ENCODE assay signal across 8 cellular contexts in the genomic region with DNA sequence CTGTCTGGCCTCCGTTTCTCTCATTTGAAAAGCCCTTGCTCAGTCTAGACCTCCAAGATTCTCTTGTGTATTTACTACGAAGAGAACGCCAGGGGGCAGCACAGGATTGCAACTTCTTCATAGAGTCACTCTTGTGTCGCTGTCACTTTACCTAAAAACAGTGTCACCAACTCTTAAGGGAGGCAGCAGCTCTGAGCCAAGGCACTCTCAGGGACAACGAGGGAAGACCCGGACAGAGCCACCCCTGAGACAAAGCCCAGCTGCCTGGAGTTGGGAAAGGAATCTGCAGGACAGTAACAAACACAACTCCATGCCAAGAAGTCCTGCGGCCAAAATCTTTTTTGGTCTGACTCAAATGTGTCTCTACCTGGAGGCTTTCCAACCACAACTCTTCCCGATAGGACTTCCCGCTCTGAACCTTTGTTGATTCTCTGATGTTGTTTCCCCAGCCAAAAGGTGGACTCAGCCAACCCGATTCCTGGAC. TPM values are rescaled to one million over a fixed set of nuclear protein-coding genes. Genes with fewer than 3 reads are reported as not detected.
DNase-seq lines count a peak whose midpoint lies in the region; ATAC-seq and TF ChIP-seq lines count a peak whose summit lies in the region.

No MANE protein-coding gene starts in this region.

- H3K4me3 Mint-ChIP-seq in activated T-helper 1 cell treated with anti-CD3 and anti-CD28 coated beads, Interleukin-12 subunit alpha, Interleukin-12 subunit beta, Interleukin-2, Interleukin-4 antibody, amounts not matched to agents 30 ng/mL and 10 ng/mL and 1 ng/mL, durations not matched to agents 14 hours and 24 hours and 36 hours, result no peak overlapping the region

- intact Hi-C loops in activated T-helper 1 cell treated with anti-CD3 and anti-CD28 coated beads, Interleukin-12 subunit alpha, Interleukin-12 subunit beta, Interleukin-2, Interleukin-4 antibody, amounts not matched to agents 30 ng/mL and 10 ng/mL and 1 ng/mL, durations not matched to agents 14 hours and 24 hours and 36 hours (cut with micrococcal nuclease), result loop anchor here (1.0 kb wide), 8 partner anchors 9 to 450 kb away; partner anchors contain the start of genes RPAP3 and TMEM106C

- no peak overlapping the region for H3K27ac Mint-ChIP-seq in activated T-helper 1 cell treated with anti-CD3 and anti-CD28 coated beads, Interleukin-12 subunit alpha, Interleukin-12 subunit beta, Interleukin-2, Interleukin-4 antibody, amounts not matched to agents 30 ng/mL and 10 ng/mL and 1 ng/mL, durations not matched to agents 14 hours and 24 hours and 36 hours

- DNase-seq in COLO829 (ENCODE audit: low spot score) (peak; percentile 69), RPMI7951 (ENCODE audit: low read depth) (peak; percentile 73), fibroblast of villous mesenchyme (ENCODE audit: low read depth) (peak; percentile 74), non-pigmented ciliary epithelial cell (ENCODE audit: low read depth) (peak; percentile 34), superior temporal gyrus (ENCODE audit: extremely low spot score) (peak; percentile 98)
- peak; percentile 58 for DNase-seq in activated T-helper 1 cell treated with anti-CD3 and anti-CD28 coated beads, Interleukin-12 subunit alpha, Interleukin-12 subunit beta, Interleukin-2, Interleukin-4 antibody, amounts not matched to agents 30 ng/mL and 10 ng/mL and 1 ng/mL, durations not matched to agents 14 hours and 24 hours and 36 hours (ENCODE audit: low spot score)

- H3K27me3 Mint-ChIP-seq in activated T-helper 1 cell treated with anti-CD3 and anti-CD28 coated beads, Interleukin-12 subunit alpha, Interleukin-12 subunit beta, Interleukin-2, Interleukin-4 antibody, amounts not matched to agents 30 ng/mL and 10 ng/mL and 1 ng/mL, durations not matched to agents 14 hours and 24 hours and 36 hours (ENCODE audit: insufficient read depth), result peaks cover 2% of the 10 kb centered on the region

- H3K9me3 Mint-ChIP-seq in activated T-helper 1 cell treated with anti-CD3 and anti-CD28 coated beads, Interleukin-12 subunit alpha, Interleukin-12 subunit beta, Interleukin-2, Interleukin-4 antibody, amounts not matched to agents 30 ng/mL and 10 ng/mL and 1 ng/mL, durations not matched to agents 14 hours and 24 hours and 36 hours, result no peaks in the 10 kb centered on the region

- peak; percentile 89 for TF ChIP-seq CTCF in LNCAP (IDR thresholded peaks at IDR 0.05)
- TF ChIP-seq CTCF in fibroblast of villous mesenchyme (IDR thresholded peaks at IDR 0.05; ENCODE audit: insufficient read depth, low read depth, low read length), result peak; percentile 75

- no peaks in the 10 kb centered on the region for H3K36me3 Mint-ChIP-seq in activated T-helper 1 cell treated with anti-CD3 and anti-CD28 coated beads, Interleukin-12 subunit alpha, Interleukin-12 subunit beta, Interleukin-2, Interleukin-4 antibody, amounts not matched to agents 30 ng/mL and 10 ng/mL and 1 ng/mL, durations not matched to agents 14 hours and 24 hours and 36 hours (ENCODE audit: low read depth)

- peak; percentile 73 for ATAC-seq in GM21528 (IDR thresholded peaks at IDR 0.05; ENCODE audit: low FRiP score, unreplicated experiment)

- peaks cover 29% of the 10 kb centered on the region for H3K4me1 Mint-ChIP-seq in activated T-helper 1 cell treated with anti-CD3 and anti-CD28 coated beads, Interleukin-12 subunit alpha, Interleukin-12 subunit beta, Interleukin-2, Interleukin-4 antibody, amounts not matched to agents 30 ng/mL and 10 ng/mL and 1 ng/mL, durations not matched to agents 14 hours and 24 hours and 36 hours (ENCODE audit: low read depth)

- H3K4me3 ChIP-seq in fibroblast of villous mesenchyme (ENCODE audit: low read depth, low read length), result no peak overlapping the region

RNA-seq across cellular contexts. Expression of gene RPAP3, which starts 9.6 kb away (rescaled TPM):
- total RNA-seq in RPMI7951 (2014; rRNA removed; shearing (Covaris generic)), result 20.1 and 24.6 TPM in 2 replicates
- 61.2 and 64.9 TPM in 2 replicates for total RNA-seq in activated T-helper 1 cell treated with anti-CD3 and anti-CD28 coated beads, Interleukin-12 subunit alpha, Interleukin-12 subunit beta, Interleukin-2, Interleukin-4 antibody, amounts not matched to agents 30 ng/mL and 10 ng/mL and 1 ng/mL, durations not matched to agents 14 hours and 24 hours and 36 hours
- total RNA-seq in fibroblast of villous mesenchyme, result 19.0 and 26.3 TPM in 2 replicates

RNA-seq across cellular contexts. Expression of gene ENDOU, which starts 9.9 kb away (rescaled TPM):
- 0.24 TPM in 1 of 2 replicates, not detected in the other for total RNA-seq in RPMI7951 (2014; rRNA removed; shearing (Covaris generic))
- not detected in 2 replicates for total RNA-seq in activated T-helper 1 cell treated with anti-CD3 and anti-CD28 coated beads, Interleukin-12 subunit alpha, Interleukin-12 subunit beta, Interleukin-2, Interleukin-4 antibody, amounts not matched to agents 30 ng/mL and 10 ng/mL and 1 ng/mL, durations not matched to agents 14 hours and 24 hours and 36 hours
- not detected in 2 replicates for total RNA-seq in fibroblast of villous mesenchyme

RNA-seq across cellular contexts. Expression of gene RAPGEF3, which starts 43.2 kb away (rescaled TPM):
- 0.48 and 0.88 TPM in 2 replicates for total RNA-seq in RPMI7951 (2014; rRNA removed; shearing (Covaris generic))
- total RNA-seq in activated T-helper 1 cell treated with anti-CD3 and anti-CD28 coated beads, Interleukin-12 subunit alpha, Interleukin-12 subunit beta, Interleukin-2, Interleukin-4 antibody, amounts not matched to agents 30 ng/mL and 10 ng/mL and 1 ng/mL, durations not matched to agents 14 hours and 24 hours and 36 hours, result 4.7 and 6.5 TPM in 2 replicates
- total RNA-seq in fibroblast of villous mesenchyme, result 3.2 and 9.1 TPM in 2 replicates

RNA-seq across cellular contexts. Expression of gene SLC48A1, which starts 57.6 kb away (rescaled TPM):
- total RNA-seq in RPMI7951 (2014; rRNA removed; shearing (Covaris generic)), result 6.3 and 7.2 TPM in 2 replicates
- 12.7 TPM in 2 replicates for total RNA-seq in activated T-helper 1 cell treated with anti-CD3 and anti-CD28 coated beads, Interleukin-12 subunit alpha, Interleukin-12 subunit beta, Interleukin-2, Interleukin-4 antibody, amounts not matched to agents 30 ng/mL and 10 ng/mL and 1 ng/mL, durations not matched to agents 14 hours and 24 hours and 36 hours
- total RNA-seq in fibroblast of villous mesenchyme, result 10.6 and 19.4 TPM in 2 replicates

Comparison
In these comparisons a context has a peak if more than half of its experiments do, and no peak if none do; other contexts are left out.
1. DNase-seq: peak in every context shown above with its lines; median percentile 98 in superior temporal gyrus; 74 in fibroblast of villous mesenchyme; 73 in RPMI7951; 69 in COLO829; 58 in activated T-helper 1 cell treated with anti-CD3 and anti-CD28 coated beads, Interleukin-12 subunit alpha, Interleukin-12 subunit beta, Interleukin-2, Interleukin-4 antibody, amounts not matched to agents 30 ng/mL and 10 ng/mL and 1 ng/mL, durations not matched to agents 14 hours and 24 hours and 36 hours; 34 in non-pigmented ciliary epithelial cell.